In the genomic region with DNA sequence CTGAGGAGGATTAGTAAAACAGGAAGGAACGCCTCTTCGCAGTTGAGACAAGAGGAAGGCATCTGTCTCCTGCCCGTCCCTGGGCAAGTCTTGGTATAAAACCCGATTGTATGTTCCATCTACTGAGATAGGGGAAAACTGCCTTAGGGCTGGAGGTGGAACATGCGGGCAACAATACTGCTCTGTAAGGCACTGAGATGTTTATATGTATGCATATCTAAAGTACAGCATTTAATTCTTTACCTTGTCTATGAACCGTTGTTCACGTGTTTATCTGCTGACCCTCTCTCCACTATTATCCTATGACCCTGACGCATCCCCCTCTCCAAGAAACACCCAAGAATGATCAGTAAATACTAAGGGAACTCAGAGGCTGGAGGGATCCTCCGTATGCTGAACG, we compare ENCODE assay signal across 8 cellular contexts. TPM values are rescaled to one million over a fixed set of nuclear protein-coding genes. Genes with fewer than 3 reads are reported as not detected.
DNase-seq lines count a peak whose midpoint lies in the region; ATAC-seq and TF ChIP-seq lines count a peak whose summit lies in the region.

No MANE protein-coding gene starts in this region.

- no peak for TF ChIP-seq POLR2A in uterus (IDR thresholded peaks at IDR 0.05)

- TF ChIP-seq CTCF in left ventricle myocardium inferior (IDR thresholded peaks at IDR 0.05; ENCODE audit: borderline replicate concordance) (no peak), uterus (IDR thresholded peaks at IDR 0.05) (no peak)

- DNase-seq in left ventricle myocardium inferior (no peak), left ventricle myocardium superior (no peak), medulla oblongata (ENCODE audit: extremely low spot score) (peak; percentile 4), uterus (no peak), kidney tubule cell (ENCODE audit: low spot score) (no peak)
- no peak for DNase-seq in activated naive CD8-positive, alpha-beta T cell treated with anti-CD3 and anti-CD28 coated beads for 36 hours

- H3K9me3 ChIP-seq in left ventricle myocardium inferior (replicated peaks) (no peaks in the 10 kb centered on the region), uterus (no peaks in the 10 kb centered on the region)

- no peaks in the 10 kb centered on the region for H3K9me3 Mint-ChIP-seq in activated naive CD8-positive, alpha-beta T cell treated with anti-CD3 and anti-CD28 coated beads for 36 hours

- no peaks in the 10 kb centered on the region for H3K27me3 ChIP-seq in left ventricle myocardium inferior (ENCODE audit: low read depth)
- H3K27me3 ChIP-seq in uterus, result no peaks in the 10 kb centered on the region

- H3K27me3 Mint-ChIP-seq in activated naive CD8-positive, alpha-beta T cell treated with anti-CD3 and anti-CD28 coated beads for 36 hours, result no peaks in the 10 kb centered on the region

- intact Hi-C loops in left ventricle myocardium inferior (cut with micrococcal nuclease), result no loop called here
- intact Hi-C loops in left ventricle myocardium superior (cut with micrococcal nuclease), result loop anchor here (10.0 kb wide), 1 partner anchor 55 kb away; a partner anchor contains a TSS
- intact Hi-C loops in uterus (cut with DNase I; ENCODE audit: low total_unique reads), result loop anchor here (10.0 kb wide), 1 partner anchor 55 kb away; a partner anchor contains a TSS

- H3K4me1 ChIP-seq in left ventricle myocardium inferior (peaks cover 34% of the 10 kb centered on the region), uterus (peaks cover 0 to 7% of the 10 kb centered on the region in 2 donors)

- peak overlapping the region; percentile 99 for H3K4me3 ChIP-seq in left ventricle myocardium inferior
- H3K4me3 ChIP-seq in uterus, result peak overlapping the region; percentile 81 to 97

- peaks cover 26% of the 10 kb centered on the region for H3K36me3 Mint-ChIP-seq in activated naive CD8-positive, alpha-beta T cell treated with anti-CD3 and anti-CD28 coated beads for 36 hours

- H3K36me3 ChIP-seq in left ventricle myocardium inferior (peaks cover 32% of the 10 kb centered on the region), uterus (no peaks in the 10 kb centered on the region)

- H3K4me1 Mint-ChIP-seq in activated naive CD8-positive, alpha-beta T cell treated with anti-CD3 and anti-CD28 coated beads for 36 hours, result peaks cover 23% of the 10 kb centered on the region

- H3K4me3 Mint-ChIP-seq in activated naive CD8-positive, alpha-beta T cell treated with anti-CD3 and anti-CD28 coated beads for 36 hours, result peak overlapping the region; percentile 97

- H3K27ac ChIP-seq in left ventricle myocardium inferior (replicated peaks), result peak overlapping the region; percentile 84
- H3K27ac ChIP-seq in uterus, result peak overlapping the region; percentile 83 to 88

- no peak for ATAC-seq in left ventricle myocardium superior
- no peak for ATAC-seq in GM21576 (IDR thresholded peaks at IDR 0.05; ENCODE audit: unreplicated experiment)
- no peak for ATAC-seq in HG03521 (IDR thresholded peaks at IDR 0.05; ENCODE audit: unreplicated experiment)

- H3K27ac Mint-ChIP-seq in activated naive CD8-positive, alpha-beta T cell treated with anti-CD3 and anti-CD28 coated beads for 36 hours, result peak overlapping the region; percentile 92

RNA-seq across cellular contexts. Expression of a gene that starts 0.7 kb away (rescaled TPM):
- 73.8 TPM for total RNA-seq in left ventricle myocardium inferior
- 75.3 TPM for total RNA-seq in left ventricle myocardium superior
- total RNA-seq in activated naive CD8-positive, alpha-beta T cell treated with anti-CD3 and anti-CD28 coated beads for 36 hours, result 100 to 1,000 TPM; 133 to 137 TPM
- 10 to 100 TPM; 21.0 to 48.6 (median 28.5) TPM for total RNA-seq in uterus

RNA-seq across cellular contexts. Expression of a gene that starts 18.8 kb away (rescaled TPM):
- total RNA-seq in left ventricle myocardium inferior (not detected), left ventricle myocardium superior (not detected), uterus (under 1 TPM in 1 of 4 donors, not detected in 3; 0.41 TPM)
- total RNA-seq in activated naive CD8-positive, alpha-beta T cell treated with anti-CD3 and anti-CD28 coated beads for 36 hours, result 1 to 10 TPM; 1.1 to 1.4 TPM

RNA-seq across cellular contexts. Expression of a gene that starts 34.5 kb away (rescaled TPM):
- total RNA-seq in left ventricle myocardium inferior (91.4 TPM), left ventricle myocardium superior (85.8 TPM), uterus (100 to 1,000 TPM in 1 of 4 donors, 10 to 100 TPM in 3; 11.8 to 119 (median 40.0) TPM)
- 100 to 1,000 TPM; 179 to 182 TPM for total RNA-seq in activated naive CD8-positive, alpha-beta T cell treated with anti-CD3 and anti-CD28 coated beads for 36 hours

RNA-seq across cellular contexts. Expression of a gene that starts 35.0 kb away (rescaled TPM):
- total RNA-seq in left ventricle myocardium inferior (not detected), left ventricle myocardium superior (not detected), uterus (under 1 TPM in 1 of 4 donors, not detected in 3; 0.41 TPM)
- total RNA-seq in activated naive CD8-positive, alpha-beta T cell treated with anti-CD3 and anti-CD28 coated beads for 36 hours, result not detected

RNA-seq across cellular contexts. Expression of a gene that starts 44.2 kb away (rescaled TPM):
- total RNA-seq in left ventricle myocardium inferior (1,107 TPM), left ventricle myocardium superior (1,154 TPM), uterus (1,000 to 10,000 TPM in 3 of 4 donors, 10 to 100 TPM in 1; 50.5 to 6,434 (median 2,757) TPM)
- 1,000 to 10,000 TPM; 3,164 to 3,181 TPM for total RNA-seq in activated naive CD8-positive, alpha-beta T cell treated with anti-CD3 and anti-CD28 coated beads for 36 hours
